9 cellular contexts compared by ENCODE assay signal in the genomic region with DNA sequence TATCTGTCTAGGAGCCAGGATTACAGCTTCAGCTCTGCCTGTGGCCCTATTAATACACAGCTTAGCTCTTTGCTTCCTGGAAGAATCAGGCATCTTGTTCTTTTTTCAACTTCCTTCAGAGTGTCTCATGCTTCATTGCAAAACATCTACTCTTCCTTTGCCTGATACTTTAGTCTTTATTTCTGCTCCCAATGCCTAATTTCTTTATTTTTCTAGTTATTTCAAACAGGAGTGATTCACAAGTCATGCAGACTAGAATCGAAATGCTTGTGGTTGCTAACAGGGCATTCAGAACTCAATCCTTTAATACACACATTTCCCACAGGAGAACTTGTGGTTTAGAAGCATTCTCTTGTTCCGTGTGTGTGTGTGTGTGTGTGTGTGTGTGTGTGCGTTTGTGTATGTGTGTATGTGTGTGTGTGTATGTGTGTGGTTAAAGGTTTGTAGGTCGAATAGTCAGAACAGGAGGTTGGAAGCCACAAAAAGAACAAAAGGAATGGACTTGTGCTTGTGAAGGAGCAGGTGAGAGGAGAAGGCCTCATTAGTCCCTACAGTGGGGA. TPM values are rescaled to one million over a fixed set of nuclear protein-coding genes. Genes with fewer than 3 reads are reported as not detected.
DNase-seq lines count a peak whose midpoint lies in the region; ATAC-seq and TF ChIP-seq lines count a peak whose summit lies in the region.
"Had no signal": no experiment of that assay in that cellular context is flagged by ENCODE, and none has a peak within 500 bp of the region (broad histone marks: within the 10 kb centered on the region; RNA-seq: fewer than 3 reads in every experiment).

No MANE protein-coding gene starts in this region.

- TF ChIP-seq CTCF in fibroblast of pulmonary artery (IDR thresholded peaks at IDR 0.05; ENCODE audit: low read length, missing control alignments): no peak

- DNase-seq in A172 (ENCODE audit: low spot score) (peak; percentile 75), GM04504 (ENCODE audit: low read depth) (peak; percentile 85), NOMO-1 treated with dmso at 0.1 percent for 144 hours (lab: John Stamatoyannopoulos, UW; ENCODE audit: unreplicated experiment) (peak; percentile 8), fibroblast of pulmonary artery (ENCODE audit: low read depth) (peak; percentile 55), NCI-H128 (lab: John Stamatoyannopoulos, UW; ENCODE audit: unreplicated experiment) (no peak)
- DNase-seq in effector CD4-positive, alpha-beta T cell: no peak
- DNase-seq: OCI-M1 had no signal

- no peak overlapping the region for H3K4me3 ChIP-seq in fibroblast of pulmonary artery (replicated peaks; ENCODE audit: low read depth, low read length)

- ATAC-seq in HG03439 (IDR thresholded peaks at IDR 0.05; ENCODE audit: unreplicated experiment) (no peak), HG03196 (IDR thresholded peaks at IDR 0.05; ENCODE audit: unreplicated experiment) (no peak)

RNA-seq across cellular contexts. Expression of a gene that starts 28.3 kb away (rescaled TPM):
- 9.3 and 11.8 TPM in 2 replicates for total RNA-seq in A172 (2014; rRNA removed; shearing (Covaris generic))

RNA-seq across cellular contexts. Expression of a gene that starts 46.1 kb away (rescaled TPM):
- 15.0 and 21.8 TPM in 2 replicates for total RNA-seq in A172 (2014; rRNA removed; shearing (Covaris generic))

Comparison
In these comparisons a context has a peak if more than half of its experiments do, and no peak if none do; other contexts are left out.
1. DNase-seq: peak in A172 (single experiment), GM04504 (single experiment), NOMO-1 treated with dmso at 0.1 percent for 144 hours (single experiment) and fibroblast of pulmonary artery (single experiment); none in effector CD4-positive, alpha-beta T cell (single experiment) and NCI-H128 (single experiment).